In genomic region chr18:58255701-58256311, GRCh38 we compare ENCODE assay signal across 21 cellular contexts.
DNase-seq lines count a peak whose midpoint lies in the region; ATAC-seq and TF ChIP-seq lines count a peak whose summit lies in the region.
"Had no signal": no experiment of that assay in that cellular context is flagged by ENCODE, and none has a peak within 500 bp of the region (broad histone marks: within the 10 kb centered on the region; RNA-seq: fewer than 3 reads in every experiment).

No MANE protein-coding gene starts in this region.

- H3K27ac Mint-ChIP-seq in nephron progenitor cell, result peak overlapping the region; percentile 33
- H3K27ac Mint-ChIP-seq: activated naive CD4-positive, alpha-beta T cell treated with anti-CD3 and anti-CD28 coated beads, Interleukin-2, amount 50 U/mL, for 72 hours; activated T-cell treated with anti-CD3 and anti-CD28 coated beads, Interleukin-2, amount 50 U/mL, for 72 hours; CD4-positive, alpha-beta memory T cell; effector memory CD8-positive, alpha-beta T cell had no signal

- H3K27ac ChIP-seq in SJCRH30 (peak overlapping the region; percentile 93), heart right ventricle (peak overlapping the region; percentile 24 to 85 (median 82)), transverse colon (peak overlapping the region; percentile 14 to 62 (median 36))
- H3K27ac ChIP-seq: GM23248, KMS-11, right lobe of liver, tibial artery had no signal

- WGBS in heart right ventricle, 2 donors, result 81 to 86% methylated on average over 67 of the region's 67 CpGs
- 97% methylated on average over 43 of the region's 67 CpGs; no CpG with 5 or more reads in 1 of the 2 donors for WGBS in transverse colon (ENCODE audit: low coverage in 1 of 2), 2 donors

- peaks cover 15% of the 10 kb centered on the region for H3K36me3 Mint-ChIP-seq in nephron progenitor cell (ENCODE audit: low read depth)
- H3K36me3 Mint-ChIP-seq: activated naive CD4-positive, alpha-beta T cell treated with anti-CD3 and anti-CD28 coated beads, Interleukin-2, amount 50 U/mL, for 72 hours; CD4-positive, alpha-beta memory T cell had no signal

- H3K36me3 ChIP-seq in SJCRH30 (no peaks in the 10 kb centered on the region), heart right ventricle (no peaks in the 10 kb centered on the region), transverse colon (no peaks in the 10 kb centered on the region)
- H3K36me3 ChIP-seq: right lobe of liver had no signal

- H3K4me1 ChIP-seq in SJCRH30 (peaks cover 7% of the 10 kb centered on the region), heart right ventricle (peaks cover 0 to 7% (median 0%) of the 10 kb centered on the region in 9 donors), transverse colon (peaks cover 0 to 5% (median 0%) of the 10 kb centered on the region in 4 donors)
- H3K4me1 ChIP-seq: right lobe of liver, tibial artery had no signal

- H3K4me3 Mint-ChIP-seq in nephron progenitor cell, result no peak overlapping the region
- H3K4me3 Mint-ChIP-seq: activated T-cell treated with anti-CD3 and anti-CD28 coated beads, Interleukin-2, amount 50 U/mL, for 72 hours; CD4-positive, alpha-beta memory T cell; effector memory CD8-positive, alpha-beta T cell had no signal

- no peak for TF ChIP-seq CTCF in heart right ventricle (IDR thresholded peaks at IDR 0.05)
- TF ChIP-seq CTCF in nephron progenitor cell (IDR thresholded peaks at IDR 0.05), result no peak
- TF ChIP-seq CTCF in transverse colon (IDR thresholded peaks at IDR 0.05), result no peak
- no peak for TF ChIP-seq CTCF in GM13977 (IDR thresholded peaks at IDR 0.05; ENCODE audit: extremely low read depth, insufficient read depth, missing control alignments)

- no peak for TF ChIP-seq POLR2A in transverse colon (IDR thresholded peaks at IDR 0.05)

- H3K27me3 Mint-ChIP-seq in nephron progenitor cell (ENCODE audit: low read depth, poor library complexity), result peaks cover 7% of the 10 kb centered on the region

- peak overlapping the region; percentile 65 for H3K4me3 ChIP-seq in SJCRH30
- H3K4me3 ChIP-seq in heart right ventricle, result peak overlapping the region in 9 of 10 donors; percentile 37 to 56 (median 52)
- H3K4me3 ChIP-seq in transverse colon, result no peak overlapping the region
- H3K4me3 ChIP-seq: GM23248, right lobe of liver, tibial artery had no signal

- intact Hi-C loops in heart right ventricle (cut with DNase I), result loop anchor here in 7 of 10 donors (5.0 to 10.0 kb wide), 5 partner anchors 56 to 249 kb away; no protein-coding TSS in a partner anchor
- intact Hi-C loops in transverse colon (cut with DNase I; ENCODE audit: low total_unique reads), result no loop called here

- peaks cover 47% of the 10 kb centered on the region for H3K4me1 Mint-ChIP-seq in nephron progenitor cell
- H3K4me1 Mint-ChIP-seq: CD4-positive, alpha-beta memory T cell had no signal

- peak; percentile 14 to 35 for DNase-seq in SJCRH30
- peak in 1 of 2 donors; percentile 12 for DNase-seq in heart right ventricle
- no peak for DNase-seq in nephron progenitor cell
- no peak for DNase-seq in transverse colon
- DNase-seq in GM13977 (ENCODE audit: low spot score), result no peak
- no peak for DNase-seq in activated T-cell treated with anti-CD3 and anti-CD28 coated beads, Interleukin-2, amount 50 U/mL, for 48 hours
- DNase-seq: activated T-cell treated with anti-CD3 and anti-CD28 coated beads, Interleukin-2, amount 50 U/mL, for 72 hours; CD4-positive, alpha-beta memory T cell; DMS153; effector memory CD8-positive, alpha-beta T cell; GM23248; NCI-H1048; NCI-H1930; NCI-H446; right lobe of liver; stimulated activated naive CD4-positive, alpha-beta T cell; tibial artery had no signal

- TF ChIP-seq EP300 in transverse colon (IDR thresholded peaks at IDR 0.05; ENCODE audit: low read depth), result no peak

- no peaks in the 10 kb centered on the region for H3K9me3 Mint-ChIP-seq in nephron progenitor cell
- H3K9me3 Mint-ChIP-seq: activated naive CD4-positive, alpha-beta T cell treated with anti-CD3 and anti-CD28 coated beads, Interleukin-2, amount 50 U/mL, for 72 hours; activated T-cell treated with anti-CD3 and anti-CD28 coated beads, Interleukin-2, amount 50 U/mL, for 72 hours; CD4-positive, alpha-beta memory T cell; effector memory CD8-positive, alpha-beta T cell had no signal

- no peaks in the 10 kb centered on the region for H3K9me3 ChIP-seq in SJCRH30 (replicated peaks)
- H3K9me3 ChIP-seq in heart right ventricle, result peaks cover 0 to 7% (median 0%) of the 10 kb centered on the region in 11 donors
- H3K9me3 ChIP-seq in transverse colon, result no peaks in the 10 kb centered on the region
- H3K9me3 ChIP-seq: right lobe of liver had no signal

- in situ Hi-C loops in transverse colon (cut with MboI; ENCODE audit: low pct_ligation_motif_present in 1 of 4, low pct_unique_long_range_greater_than_20kb in 1 of 4, low sequenced_read_pairs in 3 of 4) (no loop called here), GM13977 (cut with MboI; ENCODE audit: low pct_unique_long_range_greater_than_20kb, low sequenced_read_pairs, unreplicated experiment) (no loop called here)

- ATAC-seq in heart right ventricle (peak; percentile 26 to 63 (median 46)), HG02973 (IDR thresholded peaks at IDR 0.05; ENCODE audit: unreplicated experiment) (no peak)
- ATAC-seq: activated naive CD4-positive, alpha-beta T cell treated with anti-CD3 and anti-CD28 coated beads, Interleukin-2, amount 50 U/mL, for 72 hours; activated T-cell treated with anti-CD3 and anti-CD28 coated beads, Interleukin-2, amount 50 U/mL, for 72 hours; effector memory CD8-positive, alpha-beta T cell; Panc1 had no signal

- H3K27me3 ChIP-seq in SJCRH30 (no peaks in the 10 kb centered on the region), heart right ventricle (no peaks in the 10 kb centered on the region), transverse colon (no peaks in the 10 kb centered on the region)
- H3K27me3 ChIP-seq: right lobe of liver, tibial artery had no signal

Comparison
In these comparisons a context has a peak if more than half of its experiments do, and no peak if none do; other contexts are left out.
1. DNase-seq: peak in SJCRH30 (2 of 2); none in nephron progenitor cell (single experiment), transverse colon (single experiment), GM13977 (single experiment) and activated T-cell treated with anti-CD3 and anti-CD28 coated beads, Interleukin-2, amount 50 U/mL, for 48 hours (0 of 2).
2. H3K27ac ChIP-seq: peak in every context shown above with its lines; median percentile 93 in SJCRH30; 82 in heart right ventricle; 36 in transverse colon.
3. H3K4me3 ChIP-seq: peak in SJCRH30 (single experiment) and heart right ventricle (9 of 10); none in transverse colon (0 of 4).